In the genomic region with DNA sequence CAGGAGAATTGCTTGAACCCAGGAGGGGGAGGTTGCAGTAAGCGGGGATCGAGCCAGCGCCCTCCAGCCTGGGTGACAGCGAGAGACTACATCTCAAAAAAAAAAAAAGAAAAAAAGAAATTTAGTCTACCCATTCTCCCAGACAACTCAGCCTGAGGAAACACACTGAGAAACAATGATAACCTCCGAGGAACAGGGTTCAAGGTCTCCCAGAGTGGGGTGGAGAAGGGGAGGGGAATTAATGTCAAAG, we compare ENCODE assay signal across 8 cellular contexts. TPM values are rescaled to one million over a fixed set of nuclear protein-coding genes. Genes with fewer than 3 reads are reported as not detected.
A peak's percentile ranks its signal among the peaks of the same experiment; 100 is the strongest.
DNase-seq lines count a peak whose midpoint lies in the region; ATAC-seq and TF ChIP-seq lines count a peak whose summit lies in the region.

No MANE protein-coding gene starts in this region.

- ATAC-seq in SK-N-SH treated with all-trans-retinoic acid at 6 μM for 48 hours (no peak), HG03432 (IDR thresholded peaks at IDR 0.05; ENCODE audit: unreplicated experiment) (no peak)

- H3K9me3 ChIP-seq in SK-N-SH (no peaks in the 10 kb centered on the region), iPS-20b (ENCODE audit: insufficient read depth, low read depth, low read length) (no peaks in the 10 kb centered on the region), stomach (no peaks in the 10 kb centered on the region)

- no peaks in the 10 kb centered on the region for H3K9me2 ChIP-seq in SK-N-SH

- H3K27ac Mint-ChIP-seq in activated naive CD8-positive, alpha-beta T cell treated with anti-CD3 and anti-CD28 coated beads for 36 hours: peak overlapping the region; percentile 82

- H3F3A ChIP-seq in SK-N-SH (replicated peaks; ENCODE audit: insufficient read depth): peaks cover 23% of the 10 kb centered on the region

- 68% methylated on average over 5 of the region's 5 CpGs for WGBS in SK-N-SH (ENCODE audit: low lambda C conversion rate)
- WGBS in stomach, 5 donors: 52 to 75% (median 62%) methylated on average over 5 of the region's 5 CpGs

- H3K36me3 ChIP-seq in SK-N-SH (replicated peaks in 1 of 2; ENCODE audit: control insufficient read depth in 1 of 2, insufficient read depth in 2 of 2, low read length in 1 of 2) (peaks cover 0 to 4% of the 10 kb centered on the region in 2 experiments), iPS-20b (ENCODE audit: insufficient read depth, low read depth, low read length) (peaks cover 2% of the 10 kb centered on the region; the same call in 1 of the 2 replicates), stomach (peaks cover 0 to under 1% (median 0%) of the 10 kb centered on the region in 4 donors)

- peaks cover 7% of the 10 kb centered on the region for H4K20me1 ChIP-seq in SK-N-SH (ENCODE audit: insufficient read depth)

- peaks cover 29% of the 10 kb centered on the region for H3K4me1 Mint-ChIP-seq in activated naive CD8-positive, alpha-beta T cell treated with anti-CD3 and anti-CD28 coated beads for 36 hours

- H3K27ac ChIP-seq in SK-N-SH (ENCODE audit: low read depth in 2 of 2, low read length in 1 of 2): peak overlapping the region; percentile 62 to 88; a peak in 3 of 4 replicates
- no peak overlapping the region for H3K27ac ChIP-seq in iPS-20b (ENCODE audit: low read length)
- peak overlapping the region; percentile 91 to 97 (median 96) for H3K27ac ChIP-seq in stomach

- H3K4me2 ChIP-seq in SK-N-SH: peak overlapping the region; percentile 100

- H3K27me3 ChIP-seq in SK-N-SH (ENCODE audit: insufficient read depth): no peaks in the 10 kb centered on the region
- 0 out of 2 replicates have a peak, but pooled peaks cover 2% of the 10 kb centered on the region for H3K27me3 ChIP-seq in iPS-20b (ENCODE audit: insufficient read depth, low read length)
- no peaks in the 10 kb centered on the region for H3K27me3 ChIP-seq in stomach

- H3K27me3 Mint-ChIP-seq in activated naive CD8-positive, alpha-beta T cell treated with anti-CD3 and anti-CD28 coated beads for 36 hours: no peaks in the 10 kb centered on the region

- peak overlapping the region; percentile 56; the same call in 1 of the 2 replicates for H2AFZ ChIP-seq in SK-N-SH (ENCODE audit: low read depth)

- DNase-seq in SK-N-SH: no peak
- no peak for DNase-seq in activated naive CD8-positive, alpha-beta T cell treated with anti-CD3 and anti-CD28 coated beads for 36 hours
- DNase-seq in stomach: no peak
- no peak for DNase-seq in epidermal melanocyte (ENCODE audit: insufficient read length, low spot score)
- no peak for DNase-seq in NCI-H1105 treated with DMSO at 0.1 percent for 48 hours (lab: John Stamatoyannopoulos, UW)

- peak overlapping the region; percentile 76 for H3K4me3 Mint-ChIP-seq in activated naive CD8-positive, alpha-beta T cell treated with anti-CD3 and anti-CD28 coated beads for 36 hours

- TF ChIP-seq EP300 in SK-N-SH (IDR thresholded peaks at IDR 0.05; ENCODE audit: borderline replicate concordance in 1 of 2, low read depth in 1 of 2, low read length in 1 of 2): no peak
- TF ChIP-seq EP300 in stomach (IDR thresholded peaks at IDR 0.05): no peak

- peak overlapping the region; percentile 74 to 98 for H3K4me3 ChIP-seq in SK-N-SH (ENCODE audit: low read depth in 2 of 2, low read length in 1 of 2)
- H3K4me3 ChIP-seq in iPS-20b (ENCODE audit: low read length): peak overlapping the region; percentile 99
- peak overlapping the region; percentile 88 to 98 (median 92) for H3K4me3 ChIP-seq in stomach

- TF ChIP-seq CTCF in SK-N-SH (IDR thresholded peaks at IDR 0.05): no peak
- no peak for TF ChIP-seq CTCF in stomach (IDR thresholded peaks at IDR 0.05)

- peaks cover 3% of the 10 kb centered on the region for H3K36me3 Mint-ChIP-seq in activated naive CD8-positive, alpha-beta T cell treated with anti-CD3 and anti-CD28 coated beads for 36 hours

- TF ChIP-seq RAD21 in SK-N-SH (IDR thresholded peaks at IDR 0.05; ENCODE audit: low read length): no peak

- POLR2A ChIA-PET in SK-N-SH (lab: Yijun Ruan, JAX): no interaction called here

- TF ChIP-seq POLR2A in stomach (IDR thresholded peaks at IDR 0.05): no peak

- intact Hi-C loops in stomach (cut with DNase I; ENCODE audit: low total_unique reads): no loop called here

- no peaks in the 10 kb centered on the region for H3K9me3 Mint-ChIP-seq in activated naive CD8-positive, alpha-beta T cell treated with anti-CD3 and anti-CD28 coated beads for 36 hours

- H3K4me1 ChIP-seq in SK-N-SH (ENCODE audit: control insufficient read depth in 1 of 2, insufficient read depth in 2 of 2, low read depth in 1 of 2, low read length in 1 of 2): peaks cover 6 to 12% of the 10 kb centered on the region in 2 experiments; a peak in 2 of 4 replicates
- peaks cover 18% of the 10 kb centered on the region for H3K4me1 ChIP-seq in iPS-20b (ENCODE audit: insufficient read depth, low read length)
- H3K4me1 ChIP-seq in stomach: peaks cover 24 to 35% (median 31%) of the 10 kb centered on the region in 4 donors

- CTCF ChIA-PET in SK-N-SH (lab: Yijun Ruan, JAX): interaction anchor here (1.3 to 2.6 kb wide), 5 partner anchors 10 to 53 kb away, joined by 4 to 18 read pairs (median 10); partner anchors contain the start of gene RTN2

- H3K9ac ChIP-seq in SK-N-SH (peak overlapping the region; percentile 92; the same call in 1 of the 2 replicates), iPS-20b (ENCODE audit: low read depth, low read length) (peak overlapping the region; percentile 22; the same call in 1 of the 2 replicates)

- peaks cover 39% of the 10 kb centered on the region for H3K79me2 ChIP-seq in SK-N-SH (ENCODE audit: insufficient read depth)

TF ChIP-seq in SK-N-SH, 30 proteins besides CTCF, POLR2A, EP300 and RAD21 (continues in another document):
- TF ChIP-seq FOXM1 (IDR thresholded peaks at IDR 0.05; ENCODE audit: low read depth): no peak
- no peak for TF ChIP-seq RFX5 (IDR thresholded peaks at IDR 0.05; ENCODE audit: low read length)
- TF ChIP-seq EZH2phosphoT487 (IDR thresholded peaks at IDR 0.05; ENCODE audit: borderline replicate concordance, low read depth): no peak
- no peak for TF ChIP-seq TAF1 (IDR thresholded peaks at IDR 0.05; ENCODE audit: borderline replicate concordance, low read depth, low read length)
- no peak for TF ChIP-seq SMC3 (IDR thresholded peaks at IDR 0.05; ENCODE audit: low read depth, low read length)

TF ChIP-seq in SK-N-SH treated with all-trans-retinoic acid at 6 μM for 48 hours, 23 proteins besides CTCF, POLR2A, EP300 and RAD21 (continues in another document):
- TF ChIP-seq SNAI2 (CRISPR knock-in tag; IDR thresholded peaks at IDR 0.05) (no peak), ZNF565 (CRISPR knock-in tag; conservative IDR thresholded peaks at IDR 0.05; ENCODE audit: low read depth) (no peak), CSRNP3 (CRISPR knock-in tag; IDR thresholded peaks at IDR 0.05) (no peak), BACH2 (CRISPR knock-in tag; IDR thresholded peaks at IDR 0.05; ENCODE audit: borderline replicate concordance) (no peak), ZNF8 (CRISPR knock-in tag; IDR thresholded peaks at IDR 0.05) (no peak), ZC3H10 (CRISPR knock-in tag; IDR thresholded peaks at IDR 0.05) (no peak), ESRRG (CRISPR knock-in tag; IDR thresholded peaks at IDR 0.05) (no peak), TOX (CRISPR knock-in tag; IDR thresholded peaks at IDR 0.05; ENCODE audit: borderline replicate concordance) (no peak)

RNA-seq across cellular contexts. Expression of gene VASP, which starts 1.4 kb away (rescaled TPM):
- polyA plus RNA-seq in SK-N-SH (2012; rRNA removed) (31.6 and 37.8 TPM in 2 replicates), stomach (100 to 1,000 TPM in 1 of 3 donors, 10 to 100 TPM in 2; 62.8 to 149 (median 76.0) TPM)
- polyA plus RNA-seq in SK-N-SH (2012; cell fraction: cytosol; rRNA removed): 26.2 and 30.0 TPM in 2 replicates
- 54.0 and 62.4 TPM in 2 replicates for polyA plus RNA-seq in SK-N-SH (2012; cell fraction: nucleus; rRNA removed)
- 100 to 1,000 TPM; 133 to 134 TPM for total RNA-seq in activated naive CD8-positive, alpha-beta T cell treated with anti-CD3 and anti-CD28 coated beads for 36 hours
- 100 to 1,000 TPM in 3 of 5 donors, 10 to 100 TPM in 2; 48.4 to 280 (median 119) TPM for total RNA-seq in stomach

RNA-seq across cellular contexts. Expression of gene PPM1N, which starts 7.7 kb away (rescaled TPM):
- polyA plus RNA-seq in SK-N-SH (2012; rRNA removed) (10.3 and 10.9 TPM in 2 replicates), stomach (1 to 10 TPM; 1.9 to 5.2 (median 4.9) TPM)
- polyA plus RNA-seq in SK-N-SH (2012; cell fraction: cytosol; rRNA removed): 6.8 and 8.2 TPM in 2 replicates
- polyA plus RNA-seq in SK-N-SH (2012; cell fraction: nucleus; rRNA removed): 19.9 and 24.3 TPM in 2 replicates
- 1 to 10 TPM; 1.4 to 1.9 TPM for total RNA-seq in activated naive CD8-positive, alpha-beta T cell treated with anti-CD3 and anti-CD28 coated beads for 36 hours
- 1 to 10 TPM in 1 of 5 donors, under 1 TPM in 1, not detected in 3; 0.92 to 1.6 TPM for total RNA-seq in stomach

RNA-seq across cellular contexts. Expression of gene RTN2, which starts 9.1 kb away (rescaled TPM):
- polyA plus RNA-seq in SK-N-SH (2012; rRNA removed) (6.8 and 7.0 TPM in 2 replicates), stomach (1 to 10 TPM; 4.7 to 9.3 (median 7.9) TPM)
- polyA plus RNA-seq in SK-N-SH (2012; cell fraction: cytosol; rRNA removed): 4.3 and 6.8 TPM in 2 replicates
- 8.6 and 11.9 TPM in 2 replicates for polyA plus RNA-seq in SK-N-SH (2012; cell fraction: nucleus; rRNA removed)
- 1 to 10 TPM; 1.3 to 1.8 TPM for total RNA-seq in activated naive CD8-positive, alpha-beta T cell treated with anti-CD3 and anti-CD28 coated beads for 36 hours
- 10 to 100 TPM in 2 of 5 donors, 1 to 10 TPM in 2, not detected in 1; 2.0 to 37.3 (median 10.6) TPM for total RNA-seq in stomach

RNA-seq across cellular contexts. Expression of gene FOSB, which starts 38.1 kb away (rescaled TPM):
- 38.4 and 78.2 TPM in 2 replicates for polyA plus RNA-seq in SK-N-SH (2012; rRNA removed)
- 19.6 and 23.8 TPM in 2 replicates for polyA plus RNA-seq in SK-N-SH (2012; cell fraction: cytosol; rRNA removed)
- 377 and 391 TPM in 2 replicates for polyA plus RNA-seq in SK-N-SH (2012; cell fraction: nucleus; rRNA removed)
- 10 to 100 TPM in 1 of 2 experiments, 1 to 10 TPM in 1; 9.7 to 10.5 TPM for total RNA-seq in activated naive CD8-positive, alpha-beta T cell treated with anti-CD3 and anti-CD28 coated beads for 36 hours
- 10 to 100 TPM in 2 of 5 donors, 1 to 10 TPM in 3; 1.2 to 76.8 (median 5.5) TPM for total RNA-seq in stomach
- 10 to 100 TPM in 2 of 3 donors, 1 to 10 TPM in 1; 6.9 to 20.9 (median 11.1) TPM for polyA plus RNA-seq in stomach
